1 cellular context compared by ENCODE assay signal in the genomic region with DNA sequence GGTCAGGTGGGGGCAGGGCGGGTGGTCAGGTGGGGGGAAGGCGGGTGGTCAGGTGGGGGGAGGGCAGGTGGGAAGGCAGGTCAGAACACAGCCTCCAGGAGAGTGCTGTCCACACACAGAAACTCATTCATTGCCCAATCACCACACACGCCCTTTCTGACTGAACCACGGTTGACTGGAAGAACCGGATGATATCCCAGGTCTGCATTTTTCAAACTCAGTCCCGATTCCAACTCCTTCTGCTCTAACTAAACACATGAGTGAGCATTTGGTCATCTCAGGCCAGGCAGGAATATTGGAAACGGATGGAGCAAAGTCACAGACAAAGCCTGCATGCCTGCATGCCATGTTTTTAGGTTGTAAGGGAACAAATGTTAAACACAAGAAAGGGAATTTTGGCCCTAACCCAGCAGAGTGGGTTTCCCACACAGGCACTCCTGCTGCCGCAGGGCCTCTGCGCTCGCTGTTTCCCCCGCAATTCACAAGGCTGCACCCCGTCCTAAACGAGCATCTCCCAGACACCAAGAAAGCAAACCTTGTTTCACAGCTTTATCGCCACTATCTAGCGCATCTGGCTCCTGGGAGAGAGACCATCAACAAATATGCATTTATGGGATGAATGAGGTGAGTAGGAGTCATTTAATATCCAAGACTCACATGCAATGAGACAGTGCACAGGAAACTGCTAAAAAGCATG.
TF ChIP-seq lines count a peak whose summit lies in the region.

No MANE protein-coding gene starts in this region.

TF ChIP-seq in SK-N-SH treated with all-trans-retinoic acid at 6 μM for 48 hours, 23 proteins besides CTCF, POLR2A, EP300 and RAD21 (continued from another document):
- TF ChIP-seq ZNF565 (CRISPR knock-in tag; conservative IDR thresholded peaks at IDR 0.05; ENCODE audit: low read depth) (no peak), PPARA (CRISPR knock-in tag; IDR thresholded peaks at IDR 0.05; ENCODE audit: borderline replicate concordance) (no peak), TCF4 (CRISPR knock-in tag; IDR thresholded peaks at IDR 0.05; ENCODE audit: borderline replicate concordance) (no peak), ESRRG (CRISPR knock-in tag; IDR thresholded peaks at IDR 0.05) (no peak), ZFP3 (CRISPR knock-in tag; IDR thresholded peaks at IDR 0.05) (no peak), ZNF8 (CRISPR knock-in tag; IDR thresholded peaks at IDR 0.05) (no peak), ZNF70 (CRISPR knock-in tag; IDR thresholded peaks at IDR 0.05) (no peak), BACH2 (CRISPR knock-in tag; IDR thresholded peaks at IDR 0.05; ENCODE audit: borderline replicate concordance) (no peak), ARNTL (CRISPR knock-in tag; IDR thresholded peaks at IDR 0.05; ENCODE audit: borderline replicate concordance, low read depth) (no peak), SNAI2 (CRISPR knock-in tag; IDR thresholded peaks at IDR 0.05) (no peak)
- TF ChIP-seq, protein P1, sequence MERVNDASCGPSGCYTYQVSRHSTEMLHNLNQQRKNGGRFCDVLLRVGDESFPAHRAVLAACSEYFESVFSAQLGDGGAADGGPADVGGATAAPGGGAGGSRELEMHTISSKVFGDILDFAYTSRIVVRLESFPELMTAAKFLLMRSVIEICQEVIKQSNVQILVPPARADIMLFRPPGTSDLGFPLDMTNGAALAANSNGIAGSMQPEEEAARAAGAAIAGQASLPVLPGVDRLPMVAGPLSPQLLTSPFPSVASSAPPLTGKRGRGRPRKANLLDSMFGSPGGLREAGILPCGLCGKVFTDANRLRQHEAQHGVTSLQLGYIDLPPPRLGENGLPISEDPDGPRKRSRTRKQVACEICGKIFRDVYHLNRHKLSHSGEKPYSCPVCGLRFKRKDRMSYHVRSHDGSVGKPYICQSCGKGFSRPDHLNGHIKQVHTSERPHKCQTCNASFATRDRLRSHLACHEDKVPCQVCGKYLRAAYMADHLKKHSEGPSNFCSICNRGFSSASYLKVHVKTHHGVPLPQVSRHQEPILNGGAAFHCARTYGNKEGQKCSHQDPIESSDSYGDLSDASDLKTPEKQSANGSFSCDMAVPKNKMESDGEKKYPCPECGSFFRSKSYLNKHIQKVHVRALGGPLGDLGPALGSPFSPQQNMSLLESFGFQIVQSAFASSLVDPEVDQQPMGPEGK (CRISPR knock-in tag; IDR thresholded peaks at IDR 0.05; ENCODE audit: borderline replicate concordance), result no peak
- TF ChIP-seq, protein P2, sequence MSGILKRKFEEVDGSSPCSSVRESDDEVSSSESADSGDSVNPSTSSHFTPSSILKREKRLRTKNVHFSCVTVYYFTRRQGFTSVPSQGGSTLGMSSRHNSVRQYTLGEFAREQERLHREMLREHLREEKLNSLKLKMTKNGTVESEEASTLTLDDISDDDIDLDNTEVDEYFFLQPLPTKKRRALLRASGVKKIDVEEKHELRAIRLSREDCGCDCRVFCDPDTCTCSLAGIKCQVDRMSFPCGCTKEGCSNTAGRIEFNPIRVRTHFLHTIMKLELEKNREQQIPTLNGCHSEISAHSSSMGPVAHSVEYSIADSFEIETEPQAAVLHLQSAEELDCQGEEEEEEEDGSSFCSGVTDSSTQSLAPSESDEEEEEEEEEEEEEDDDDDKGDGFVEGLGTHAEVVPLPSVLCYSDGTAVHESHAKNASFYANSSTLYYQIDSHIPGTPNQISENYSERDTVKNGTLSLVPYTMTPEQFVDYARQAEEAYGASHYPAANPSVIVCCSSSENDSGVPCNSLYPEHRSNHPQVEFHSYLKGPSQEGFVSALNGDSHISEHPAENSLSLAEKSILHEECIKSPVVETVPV (CRISPR knock-in tag; IDR thresholded peaks at IDR 0.05), result no peak
- TF ChIP-seq, protein P3, sequence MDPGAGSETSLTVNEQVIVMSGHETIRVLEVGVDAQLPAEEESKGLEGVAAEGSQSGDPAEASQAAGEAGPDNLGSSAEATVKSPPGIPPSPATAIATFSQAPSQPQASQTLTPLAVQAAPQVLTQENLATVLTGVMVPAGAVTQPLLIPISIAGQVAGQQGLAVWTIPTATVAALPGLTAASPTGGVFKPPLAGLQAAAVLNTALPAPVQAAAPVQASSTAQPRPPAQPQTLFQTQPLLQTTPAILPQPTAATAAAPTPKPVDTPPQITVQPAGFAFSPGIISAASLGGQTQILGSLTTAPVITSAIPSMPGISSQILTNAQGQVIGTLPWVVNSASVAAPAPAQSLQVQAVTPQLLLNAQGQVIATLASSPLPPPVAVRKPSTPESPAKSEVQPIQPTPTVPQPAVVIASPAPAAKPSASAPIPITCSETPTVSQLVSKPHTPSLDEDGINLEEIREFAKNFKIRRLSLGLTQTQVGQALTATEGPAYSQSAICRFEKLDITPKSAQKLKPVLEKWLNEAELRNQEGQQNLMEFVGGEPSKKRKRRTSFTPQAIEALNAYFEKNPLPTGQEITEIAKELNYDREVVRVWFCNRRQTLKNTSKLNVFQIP (CRISPR knock-in tag; IDR thresholded peaks at IDR 0.05; ENCODE audit: borderline replicate concordance, low read depth), result no peak
